11 cellular contexts compared by ENCODE assay signal in the genomic region with DNA sequence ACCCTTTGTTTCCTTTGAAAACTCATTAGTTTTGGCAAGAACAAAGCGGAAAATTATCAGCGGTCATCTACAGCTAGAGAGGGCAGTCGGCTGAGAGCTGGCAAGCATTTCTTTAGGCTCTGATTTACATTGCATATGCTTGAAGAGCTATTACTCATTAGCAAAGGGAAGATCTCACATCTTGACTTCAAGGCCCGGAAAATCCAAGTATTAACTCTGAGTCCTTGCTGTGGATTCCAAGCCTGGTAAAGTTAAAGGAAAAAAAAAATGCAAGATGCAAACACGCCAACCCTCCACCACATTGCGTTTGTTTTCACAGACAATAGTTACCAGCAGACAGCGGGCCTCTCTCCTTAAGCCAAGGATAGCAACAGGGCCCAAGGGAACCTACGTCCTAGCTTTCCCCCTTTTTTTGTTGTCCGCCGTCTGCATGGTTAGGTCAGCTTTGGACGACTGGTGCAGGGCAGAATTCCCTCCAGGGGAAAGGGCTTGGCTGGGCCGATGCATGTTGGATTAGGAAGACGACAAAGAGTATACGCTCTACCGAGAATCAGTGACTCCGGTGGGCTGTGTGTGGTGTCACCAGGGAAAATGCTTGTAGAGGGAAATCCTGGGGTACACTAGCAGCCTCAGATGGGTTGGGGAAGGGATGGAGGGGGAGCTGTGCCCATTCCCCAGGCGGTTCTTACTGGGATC. TPM values are rescaled to one million over a fixed set of nuclear protein-coding genes. Genes with fewer than 3 reads are reported as not detected.
A peak's percentile ranks its signal among the peaks of the same experiment; 100 is the strongest.
DNase-seq lines count a peak whose midpoint lies in the region; ATAC-seq and TF ChIP-seq lines count a peak whose summit lies in the region.
"Had no signal": no experiment of that assay in that cellular context is flagged by ENCODE, and none has a peak within 500 bp of the region (broad histone marks: within the 10 kb centered on the region; RNA-seq: fewer than 3 reads in every experiment).

No MANE protein-coding gene starts in this region.

- TF ChIP-seq POLR2A in breast epithelium (IDR thresholded peaks at IDR 0.05) (no peak), testis (IDR thresholded peaks at IDR 0.05) (no peak)

- peak overlapping the region; percentile 7 for H3K4me3 Mint-ChIP-seq in MCF 10A (ENCODE audit: unreplicated experiment)
- H3K4me3 Mint-ChIP-seq in activated naive CD8-positive, alpha-beta T cell treated with anti-CD3 and anti-CD28 coated beads, Interleukin-2, amount 10 ng/mL, durations not matched to agents 7 days and 5 days: peak overlapping the region; percentile 76

- H3K36me3 Mint-ChIP-seq in MCF 10A (ENCODE audit: insufficient read depth, unreplicated experiment): no peaks in the 10 kb centered on the region
- peaks cover 5% of the 10 kb centered on the region for H3K36me3 Mint-ChIP-seq in activated naive CD8-positive, alpha-beta T cell treated with anti-CD3 and anti-CD28 coated beads, Interleukin-2, amount 10 ng/mL, durations not matched to agents 7 days and 5 days

- H3K27ac ChIP-seq in breast epithelium: peak overlapping the region in 1 of 2 donors; percentile 83
- no peak overlapping the region for H3K27ac ChIP-seq in testis

- intact Hi-C loops in MCF 10A (cut with micrococcal nuclease) (no loop called here), breast epithelium (cut with DNase I; ENCODE audit: low total_unique reads) (no loop called here), testis (cut with DNase I; ENCODE audit: low total_unique reads) (no loop called here), head of caudate nucleus (cut with DNase I) (no loop called here)

- no peaks in the 10 kb centered on the region for H3K9me3 Mint-ChIP-seq in MCF 10A (ENCODE audit: unreplicated experiment)
- no peaks in the 10 kb centered on the region for H3K9me3 Mint-ChIP-seq in activated naive CD8-positive, alpha-beta T cell treated with anti-CD3 and anti-CD28 coated beads, Interleukin-2, amount 10 ng/mL, durations not matched to agents 7 days and 5 days

- H3K27me3 Mint-ChIP-seq in MCF 10A (ENCODE audit: insufficient read depth, unreplicated experiment): no peaks in the 10 kb centered on the region
- H3K27me3 Mint-ChIP-seq in activated naive CD8-positive, alpha-beta T cell treated with anti-CD3 and anti-CD28 coated beads, Interleukin-2, amount 10 ng/mL, durations not matched to agents 7 days and 5 days: peaks cover 3% of the 10 kb centered on the region

- no peak overlapping the region for H3K27ac Mint-ChIP-seq in MCF 10A (ENCODE audit: low read depth, unreplicated experiment)
- peak overlapping the region; percentile 50 for H3K27ac Mint-ChIP-seq in activated naive CD8-positive, alpha-beta T cell treated with anti-CD3 and anti-CD28 coated beads, Interleukin-2, amount 10 ng/mL, durations not matched to agents 7 days and 5 days

- CTCF ChIA-PET in MCF 10A (lab: Yijun Ruan, JAX): interaction anchor here (0.6 kb wide), 2 partner anchors 10 to 388 kb away, joined by 3 read pairs; no protein-coding TSS in a partner anchor

- TF ChIP-seq CTCF in MCF 10A (IDR thresholded peaks at IDR 0.05; ENCODE audit: unreplicated experiment): no peak
- TF ChIP-seq CTCF in breast epithelium (IDR thresholded peaks at IDR 0.05): no peak
- no peak for TF ChIP-seq CTCF in testis (IDR thresholded peaks at IDR 0.05)

- WGBS in testis, 2 donors: 48 to 59% methylated on average over 11 to 17 of the region's 17 CpGs

- H3K4me1 ChIP-seq in breast epithelium (no peaks in the 10 kb centered on the region), testis (peaks cover 4% of the 10 kb centered on the region)

- H3K4me3 ChIP-seq in breast epithelium (peak overlapping the region in 1 of 3 donors; percentile 65), testis (peak overlapping the region; percentile 50 to 51)

- no TSS peak for BruUV-seq in MCF 10A (replicated peaks; lab: Mats Ljungman, UMichigan)

- no peaks in the 10 kb centered on the region for H3K27me3 ChIP-seq in breast epithelium
- H3K27me3 ChIP-seq in testis: no peaks in the 10 kb centered on the region
- H3K27me3 ChIP-seq: transverse colon had no signal

- DNase-seq in MCF 10A (ENCODE audit: unreplicated experiment) (no peak), breast epithelium (ENCODE audit: low spot score in 2 of 2) (no peak), iris pigment epithelial cell (ENCODE audit: low read depth) (peak; percentile 11), testis (no peak), dedifferentiated amniotic fluid mesenchymal stem cell (ENCODE audit: extremely low spot score) (no peak), mesenteric fat pad (ENCODE audit: low spot score) (no peak), head of caudate nucleus (no peak)
- DNase-seq in activated naive CD8-positive, alpha-beta T cell treated with anti-CD3 and anti-CD28 coated beads, Interleukin-2, amount 10 ng/mL, durations not matched to agents 7 days and 5 days: no peak
- DNase-seq: COR-L47 had no signal

- no peak for ATAC-seq in activated naive CD8-positive, alpha-beta T cell treated with anti-CD3 and anti-CD28 coated beads, Interleukin-2, amount 10 ng/mL, durations not matched to agents 7 days and 5 days (ENCODE audit: low read depth)

- H3K36me3 ChIP-seq in breast epithelium (no peaks in the 10 kb centered on the region), testis (ENCODE audit: low read depth, missing control alignments) (no peaks in the 10 kb centered on the region)
- H3K36me3 ChIP-seq: transverse colon had no signal

- POLR2A ChIA-PET in MCF 10A (lab: Yijun Ruan, JAX): no interaction called here
- POLR2A ChIA-PET in activated naive CD8-positive, alpha-beta T cell treated with anti-CD3 and anti-CD28 coated beads, Interleukin-2, amount 10 ng/mL, durations not matched to agents 7 days and 5 days (lab: Charles Lee): no interaction called here

- H3K4me1 Mint-ChIP-seq in MCF 10A (ENCODE audit: insufficient read depth, unreplicated experiment): no peaks in the 10 kb centered on the region
- H3K4me1 Mint-ChIP-seq in activated naive CD8-positive, alpha-beta T cell treated with anti-CD3 and anti-CD28 coated beads, Interleukin-2, amount 10 ng/mL, durations not matched to agents 7 days and 5 days: peaks cover 8% of the 10 kb centered on the region

- H3K9me3 ChIP-seq in breast epithelium (no peaks in the 10 kb centered on the region), testis (no peaks in the 10 kb centered on the region)
- H3K9me3 ChIP-seq: transverse colon had no signal

RNA-seq across cellular contexts. Expression of gene TESMIN, which starts 1.7 kb away (rescaled TPM):
- 6.8 and 9.7 TPM in 2 replicates for total RNA-seq in MCF 10A (2022)
- total RNA-seq in breast epithelium: 1 to 10 TPM in 2 of 3 donors, under 1 TPM in 1; 0.48 to 9.8 (median 6.9) TPM
- total RNA-seq in activated naive CD8-positive, alpha-beta T cell treated with anti-CD3 and anti-CD28 coated beads, Interleukin-2, amount 10 ng/mL, durations not matched to agents 7 days and 5 days: 10 to 100 TPM in 1 of 2 experiments, 1 to 10 TPM in 1; 9.2 to 10.5 TPM
- total RNA-seq in testis: 10 to 100 TPM; 60.4 to 72.2 TPM
- 127 TPM for polyA plus RNA-seq in testis (ENCODE audit: insufficient read depth, low read depth, low replicate concordance)
- total RNA-seq in mesenteric fat pad: 0.55 TPM
- total RNA-seq: LHCN-M2 had no signal
